In the genomic region with DNA sequence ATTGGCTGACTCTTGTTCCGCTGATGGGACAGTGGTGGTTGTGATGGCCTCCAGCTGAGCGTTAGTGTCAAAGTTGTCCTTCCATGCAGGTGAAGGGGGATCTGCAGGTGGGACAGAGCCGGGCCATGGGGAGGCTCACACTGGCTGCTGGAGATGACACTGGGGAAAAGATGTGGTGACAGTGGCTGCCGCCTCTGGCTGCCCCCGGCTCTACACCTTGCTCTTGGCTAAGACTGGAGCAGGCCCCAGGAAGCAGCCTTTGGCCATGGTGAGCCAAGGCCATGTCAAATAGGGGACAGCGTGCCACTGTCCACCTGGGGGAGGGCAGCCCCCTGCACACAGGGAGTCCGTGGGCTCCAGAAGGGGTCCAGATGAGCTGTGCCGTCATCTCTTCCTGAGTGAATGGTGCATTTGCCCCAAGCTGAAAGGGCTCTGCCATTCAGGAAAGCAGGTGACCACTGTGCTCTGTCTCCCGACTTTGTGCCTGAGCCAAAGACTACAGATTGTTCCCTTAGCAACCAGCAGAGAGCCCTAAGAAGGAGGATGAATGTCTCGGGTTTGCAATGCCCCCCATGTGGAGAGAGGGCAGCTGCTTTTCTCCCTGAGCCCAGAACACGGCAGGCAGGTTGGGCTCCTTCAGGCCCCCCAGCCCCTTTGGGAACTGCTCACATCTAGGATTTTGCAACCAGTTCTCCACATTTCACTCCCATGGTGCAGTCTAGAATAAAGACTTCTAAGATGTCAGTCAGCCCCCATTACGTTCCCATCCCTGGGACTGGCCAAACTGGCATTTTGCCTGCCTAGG, we compare ENCODE assay signal across 19 cellular contexts.
A peak's percentile ranks its signal among the peaks of the same experiment; 100 is the strongest.
DNase-seq lines count a peak whose midpoint lies in the region; ATAC-seq, FAIRE-seq and TF ChIP-seq lines count a peak whose summit lies in the region.
"Had no signal": no experiment of that assay in that cellular context is flagged by ENCODE, and none has a peak within 500 bp of the region (broad histone marks: within the 10 kb centered on the region; RNA-seq: fewer than 3 reads in every experiment).

No MANE protein-coding gene starts in this region.

- H3K27ac Mint-ChIP-seq in activated T-cell treated with anti-CD3 and anti-CD28 coated beads, Interleukin-2, amount 50 U/mL, for 72 hours = no peak overlapping the region
- H3K27ac Mint-ChIP-seq in neural progenitor cell = peak overlapping the region; percentile 80

- no peak overlapping the region for H3K4me2 ChIP-seq in neural progenitor cell
- H3K4me2 ChIP-seq: KMS-11 had no signal

- peaks cover 64% of the 10 kb centered on the region for H3K4me1 Mint-ChIP-seq in activated T-cell treated with anti-CD3 and anti-CD28 coated beads, Interleukin-2, amount 50 U/mL, for 72 hours (ENCODE audit: low read depth)
- peaks cover 32% of the 10 kb centered on the region for H3K4me1 Mint-ChIP-seq in neural progenitor cell
- H3K4me1 Mint-ChIP-seq: CD8-positive, alpha-beta memory T cell had no signal

- peaks cover 69% of the 10 kb centered on the region for H3K27me3 Mint-ChIP-seq in activated T-cell treated with anti-CD3 and anti-CD28 coated beads, Interleukin-2, amount 50 U/mL, for 72 hours (ENCODE audit: low read depth)
- peaks cover 2% of the 10 kb centered on the region for H3K27me3 Mint-ChIP-seq in neural progenitor cell (ENCODE audit: insufficient read depth, low read depth)

- peaks cover 2 to 3% of the 10 kb centered on the region in 2 donors for H3K9me3 Mint-ChIP-seq in activated T-cell treated with anti-CD3 and anti-CD28 coated beads, Interleukin-2, amount 50 U/mL, for 72 hours
- no peaks in the 10 kb centered on the region for H3K9me3 Mint-ChIP-seq in neural progenitor cell

- peak overlapping the region; percentile 27 to 66 for H3K4me3 Mint-ChIP-seq in activated T-cell treated with anti-CD3 and anti-CD28 coated beads, Interleukin-2, amount 50 U/mL, for 72 hours
- H3K4me3 Mint-ChIP-seq in neural progenitor cell = no peak overlapping the region
- H3K4me3 Mint-ChIP-seq: CD8-positive, alpha-beta memory T cell had no signal

- no peak for DNase-seq in activated T-cell treated with anti-CD3 and anti-CD28 coated beads, Interleukin-2, amount 50 U/mL, for 72 hours
- DNase-seq in activated T-cell treated with anti-CD3 and anti-CD28 coated beads for 4 hours (no peak), ecto neural progenitor cell (ENCODE audit: low spot score) (peak; percentile 42), neural progenitor cell (ENCODE audit: low spot score) (peak; percentile 35), RCC 7860 (ENCODE audit: low spot score) (no peak), OCI-M2 (lab: John Stamatoyannopoulos, UW; ENCODE audit: unreplicated experiment) (no peak), germinal center (ENCODE audit: low spot score) (no peak)
- DNase-seq: ACHN; C1 segment of cervical spinal cord; CD8-positive, alpha-beta memory T cell; MV-4-11; NCI-H187 treated with DMSO at 0.1 percent for 48 hours; NCI-H2171; NCI-H526; NK-92 treated with Interleukin-12 subunit alpha and Interleukin-12 subunit beta, amount 100 ng/mL, for 24 hours; Right ventricle myocardium superior had no signal

- H2AFZ ChIP-seq in neural progenitor cell (replicated peaks) = peak overlapping the region; percentile 28

- peaks cover 12% of the 10 kb centered on the region for H3K4me1 ChIP-seq in neural progenitor cell
- H3K4me1 ChIP-seq: HAP-1 had no signal

- no peak for ATAC-seq in activated T-cell treated with anti-CD3 and anti-CD28 coated beads, Interleukin-2, amount 50 U/mL, for 72 hours (replicated peaks in 1 of 2)

- H3K27ac ChIP-seq in neural progenitor cell = no peak overlapping the region
- H3K27ac ChIP-seq: KMS-11 had no signal

- no peak overlapping the region for H3K4me3 ChIP-seq in neural progenitor cell
- H3K4me3 ChIP-seq: HAP-1 had no signal

- H3K79me2 ChIP-seq in neural progenitor cell (ENCODE audit: low read depth) = no peaks in the 10 kb centered on the region

- no peaks in the 10 kb centered on the region for H3F3A ChIP-seq in neural progenitor cell (ENCODE audit: low read depth)

- no peaks in the 10 kb centered on the region for H3K27me3 ChIP-seq in neural progenitor cell

- H3K9me3 ChIP-seq in neural progenitor cell (ENCODE audit: low read depth) = no peaks in the 10 kb centered on the region
- H3K9me3 ChIP-seq: HAP-1 had no signal

- no peak for FAIRE-seq in RCC 7860 (lab: Jason Lieb, UNC)
- FAIRE-seq: G401.6 had no signal

- H3K9ac ChIP-seq in neural progenitor cell = no peak overlapping the region
- H3K9ac ChIP-seq: KMS-11 had no signal

- H4K20me1 ChIP-seq in neural progenitor cell (ENCODE audit: low read depth) = no peaks in the 10 kb centered on the region

- H3K36me3 ChIP-seq in neural progenitor cell = no peaks in the 10 kb centered on the region
- H3K36me3 ChIP-seq: HAP-1 had no signal

- H3K36me3 Mint-ChIP-seq in activated T-cell treated with anti-CD3 and anti-CD28 coated beads, Interleukin-2, amount 50 U/mL, for 72 hours (ENCODE audit: insufficient read depth in 2 of 2) = peaks cover 3 to 7% of the 10 kb centered on the region in 2 donors
- no peaks in the 10 kb centered on the region for H3K36me3 Mint-ChIP-seq in neural progenitor cell
- H3K36me3 Mint-ChIP-seq: CD8-positive, alpha-beta memory T cell had no signal

- TF ChIP-seq CTCF in neural progenitor cell (IDR thresholded peaks at IDR 0.05) = no peak

Comparison
In these comparisons a context has a peak if more than half of its experiments do, and no peak if none do; other contexts are left out.
1. DNase-seq: peak in ecto neural progenitor cell (single experiment) and neural progenitor cell (single experiment); none in activated T-cell treated with anti-CD3 and anti-CD28 coated beads, Interleukin-2, amount 50 U/mL, for 72 hours (0 of 2), activated T-cell treated with anti-CD3 and anti-CD28 coated beads for 4 hours (single experiment), RCC 7860 (single experiment), OCI-M2 (single experiment) and germinal center (single experiment).